ENCODE assay signal across 1 cellular context in the genomic region with DNA sequence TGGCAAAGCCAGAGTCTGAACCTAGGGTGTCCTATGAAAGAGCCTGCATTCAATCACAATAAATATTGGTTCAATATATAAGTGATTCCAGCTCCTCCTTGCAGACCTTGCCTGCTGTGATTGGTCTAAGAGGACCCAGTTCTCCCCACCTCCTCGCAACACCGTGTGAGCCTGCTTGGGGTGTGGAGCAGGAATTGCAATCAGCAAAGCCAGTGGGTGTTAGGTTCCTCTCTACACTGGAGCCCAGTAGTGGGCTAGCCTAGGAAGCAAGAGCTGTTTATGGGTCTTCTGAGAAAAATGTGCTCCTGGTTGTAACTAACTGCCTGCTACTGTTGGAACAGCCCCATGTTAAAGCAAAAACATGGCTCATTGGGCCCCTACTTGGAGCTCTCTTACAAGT.
TF ChIP-seq lines count a peak whose summit lies in the region.

No MANE protein-coding gene starts in this region.

TF ChIP-seq in GM23338, 12 proteins besides CTCF, POLR2A, EP300 and RAD21 (continued from another document):
- TF ChIP-seq ETS1 (IDR thresholded peaks at IDR 0.05) (no peak), EZH2phosphoT487 (IDR thresholded peaks at IDR 0.05; ENCODE audit: unreplicated experiment) (no peak)
